ENCODE assay signal across 8 cellular contexts in the genomic region with DNA sequence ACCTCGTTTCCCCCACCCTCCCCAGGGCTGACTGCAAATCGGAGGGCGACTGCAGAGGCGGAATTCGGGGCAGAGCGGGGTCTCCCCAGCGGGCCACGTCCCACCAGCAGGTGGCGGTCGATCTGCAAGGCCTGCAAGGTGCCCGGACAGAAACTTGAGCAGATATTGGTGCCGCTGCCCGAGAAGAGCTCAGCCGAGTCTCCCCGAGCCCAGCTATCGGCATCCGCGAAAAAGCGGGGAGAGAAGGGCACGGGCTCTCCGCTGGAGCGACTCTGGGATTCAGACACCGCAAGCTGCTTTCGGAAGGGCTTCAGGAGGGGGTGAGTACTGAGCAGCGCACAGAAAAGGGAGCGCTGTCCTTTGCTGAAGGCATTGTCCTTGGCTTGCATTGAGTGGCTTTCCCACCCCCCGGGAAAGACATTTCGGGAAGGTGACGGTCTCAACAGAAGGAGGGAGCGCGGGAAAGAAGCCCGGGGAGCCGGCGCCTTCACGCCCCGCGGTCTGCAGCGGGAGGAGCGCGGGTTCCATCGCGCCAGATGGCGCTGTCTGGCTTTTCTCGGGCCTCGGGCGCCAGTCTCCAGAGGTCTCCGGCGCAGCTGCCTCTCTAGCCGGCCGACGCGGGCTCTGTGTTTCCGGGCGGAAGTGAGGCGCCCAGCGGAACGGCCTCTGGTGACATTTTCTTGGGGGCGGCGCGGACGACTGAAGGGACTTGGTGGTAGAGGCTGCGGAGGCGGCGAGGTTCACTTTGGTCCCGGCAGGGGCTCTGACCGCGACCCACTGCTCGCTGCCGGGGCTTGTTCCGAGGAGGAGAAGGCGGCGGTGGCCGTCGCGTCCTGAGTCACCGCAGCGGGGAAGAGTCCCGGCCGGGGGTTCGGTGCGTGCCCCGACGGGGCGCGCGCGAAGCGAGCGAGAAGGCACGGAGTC.
DNase-seq lines count a peak whose midpoint lies in the region; ATAC-seq and TF ChIP-seq lines count a peak whose summit lies in the region.

No MANE protein-coding gene starts in this region.

- H3K4me3 ChIP-seq in fibroblast of pulmonary artery (replicated peaks; ENCODE audit: low read depth, low read length), result peak overlapping the region; percentile 89

- H3K4me1 Mint-ChIP-seq in activated T-helper 2 cell treated with anti-CD3 and anti-CD28 coated beads, Interferon-gamma antibody, Interleukin-2, Interleukin-4, amounts not matched to agents 10 μg/mL and 5 μg/mL and 100 μg/mL, durations not matched to agents 14 hours and 24 hours and 36 hours (ENCODE audit: low read depth), result peaks cover 47% of the 10 kb centered on the region
- peaks cover 18 to 20% of the 10 kb centered on the region in 2 donors for H3K4me1 Mint-ChIP-seq in natural killer cell treated with Interleukin-12 subunit alpha and Interleukin-12 subunit beta and Interleukin-15 and Interleukin-18, amount 100 ng/mL, for 72 hours (ENCODE audit: low read depth in 2 of 2)

- H3K4me3 Mint-ChIP-seq in activated T-helper 2 cell treated with anti-CD3 and anti-CD28 coated beads, Interferon-gamma antibody, Interleukin-2, Interleukin-4, amounts not matched to agents 10 μg/mL and 5 μg/mL and 100 μg/mL, durations not matched to agents 14 hours and 24 hours and 36 hours (ENCODE audit: low read depth), result peak overlapping the region; percentile 96
- H3K4me3 Mint-ChIP-seq in natural killer cell treated with Interleukin-12 subunit alpha and Interleukin-12 subunit beta and Interleukin-15 and Interleukin-18, amount 100 ng/mL, for 72 hours, result peak overlapping the region; percentile 100

- H3K9ac ChIP-seq in ES-I3 (ENCODE audit: low read depth, low read length), result peak overlapping the region; percentile 98

- intact Hi-C loops in activated T-helper 2 cell treated with anti-CD3 and anti-CD28 coated beads, Interferon-gamma antibody, Interleukin-2, Interleukin-4, amounts not matched to agents 10 μg/mL and 5 μg/mL and 100 μg/mL, durations not matched to agents 14 hours and 24 hours and 36 hours (cut with micrococcal nuclease), result loop anchor here (1.0 kb wide), 4 partner anchors 40 to 485 kb away; a partner anchor contains a TSS

- no peaks in the 10 kb centered on the region for H3K36me3 ChIP-seq in ES-I3 (ENCODE audit: insufficient read depth, low read length)

- H3K27ac Mint-ChIP-seq in activated T-helper 2 cell treated with anti-CD3 and anti-CD28 coated beads, Interferon-gamma antibody, Interleukin-2, Interleukin-4, amounts not matched to agents 10 μg/mL and 5 μg/mL and 100 μg/mL, durations not matched to agents 14 hours and 24 hours and 36 hours, result peak overlapping the region; percentile 99
- H3K27ac Mint-ChIP-seq in natural killer cell treated with Interleukin-12 subunit alpha and Interleukin-12 subunit beta and Interleukin-15 and Interleukin-18, amount 100 ng/mL, for 72 hours, result peak overlapping the region; percentile 97 to 98

- ATAC-seq in natural killer cell treated with Interleukin-12 subunit alpha and Interleukin-12 subunit beta and Interleukin-15 and Interleukin-18, amount 100 ng/mL, for 72 hours, result peak; percentile 95 to 97

- TF ChIP-seq CTCF in LNCAP (IDR thresholded peaks at IDR 0.05) (peak; percentile 93), fibroblast of pulmonary artery (IDR thresholded peaks at IDR 0.05; ENCODE audit: low read length, missing control alignments) (peak; percentile 86)

- H3K36me3 Mint-ChIP-seq in activated T-helper 2 cell treated with anti-CD3 and anti-CD28 coated beads, Interferon-gamma antibody, Interleukin-2, Interleukin-4, amounts not matched to agents 10 μg/mL and 5 μg/mL and 100 μg/mL, durations not matched to agents 14 hours and 24 hours and 36 hours (ENCODE audit: low read depth), result peaks cover 26% of the 10 kb centered on the region
- H3K36me3 Mint-ChIP-seq in natural killer cell treated with Interleukin-12 subunit alpha and Interleukin-12 subunit beta and Interleukin-15 and Interleukin-18, amount 100 ng/mL, for 72 hours, result no peaks in the 10 kb centered on the region

- H3K9me3 ChIP-seq in ES-I3 (ENCODE audit: control insufficient read depth, insufficient read depth, low read length), result no peaks in the 10 kb centered on the region

- no peaks in the 10 kb centered on the region for H3K27me3 Mint-ChIP-seq in activated T-helper 2 cell treated with anti-CD3 and anti-CD28 coated beads, Interferon-gamma antibody, Interleukin-2, Interleukin-4, amounts not matched to agents 10 μg/mL and 5 μg/mL and 100 μg/mL, durations not matched to agents 14 hours and 24 hours and 36 hours (ENCODE audit: low read depth)
- no peaks in the 10 kb centered on the region for H3K27me3 Mint-ChIP-seq in natural killer cell treated with Interleukin-12 subunit alpha and Interleukin-12 subunit beta and Interleukin-15 and Interleukin-18, amount 100 ng/mL, for 72 hours

- peaks cover 13% of the 10 kb centered on the region for H3K4me1 ChIP-seq in ES-I3 (ENCODE audit: insufficient read depth, low read length)

- DNase-seq in H4 (ENCODE audit: low spot score) (peak; percentile 83), RPMI7951 (ENCODE audit: low read depth) (peak; percentile 90), fibroblast of pulmonary artery (ENCODE audit: low read depth) (peak; percentile 93)
- DNase-seq in activated T-helper 2 cell treated with anti-CD3 and anti-CD28 coated beads, Interferon-gamma antibody, Interleukin-2, Interleukin-4, amounts not matched to agents 10 μg/mL and 5 μg/mL and 100 μg/mL, durations not matched to agents 14 hours and 24 hours and 36 hours (ENCODE audit: low spot score), result peak; percentile 90
- peak; percentile 95 for DNase-seq in natural killer cell treated with Interleukin-12 subunit alpha and Interleukin-12 subunit beta and Interleukin-15 and Interleukin-18, amount 100 ng/mL, for 72 hours (ENCODE audit: low spot score)
- peak; percentile 96 for DNase-seq in stimulated activated naive CD4-positive, alpha-beta T cell treated with Interleukin-2 at 50 U/mL for 16 hours (lab: John Stamatoyannopoulos, UW)

- no peaks in the 10 kb centered on the region for H3K9me3 Mint-ChIP-seq in activated T-helper 2 cell treated with anti-CD3 and anti-CD28 coated beads, Interferon-gamma antibody, Interleukin-2, Interleukin-4, amounts not matched to agents 10 μg/mL and 5 μg/mL and 100 μg/mL, durations not matched to agents 14 hours and 24 hours and 36 hours
- H3K9me3 Mint-ChIP-seq in natural killer cell treated with Interleukin-12 subunit alpha and Interleukin-12 subunit beta and Interleukin-15 and Interleukin-18, amount 100 ng/mL, for 72 hours, result no peaks in the 10 kb centered on the region

Comparison
In these comparisons a context has a peak if more than half of its experiments do, and no peak if none do; other contexts are left out.
1. Peak in every context shown above with its lines: DNase-seq, ATAC-seq and H3K4me3 ChIP-seq.